1 cellular context compared by ENCODE assay signal in genomic region chr11:62922653-62923371, GRCh38.
TF ChIP-seq lines count a peak whose summit lies in the region.

No MANE protein-coding gene starts in this region.

TF ChIP-seq in H1, 55 proteins besides CTCF, POLR2A, EP300 and RAD21 (continued from another document):
- TF ChIP-seq SIN3A (conservative IDR thresholded peaks at IDR 0.05 in 1 of 2, IDR thresholded peaks at IDR 0.05 in 1 of 2; ENCODE audit: low read depth in 1 of 2, low read length in 2 of 2): no peak
- no peak for TF ChIP-seq CBX8 (IDR thresholded peaks at IDR 0.05; ENCODE audit: borderline replicate concordance, low read depth, low read length)
- TF ChIP-seq, protein P1, sequence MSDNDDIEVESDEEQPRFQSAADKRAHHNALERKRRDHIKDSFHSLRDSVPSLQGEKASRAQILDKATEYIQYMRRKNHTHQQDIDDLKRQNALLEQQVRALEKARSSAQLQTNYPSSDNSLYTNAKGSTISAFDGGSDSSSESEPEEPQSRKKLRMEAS (IDR thresholded peaks at IDR 0.05): peak; percentile 85; the same call in 1 of the 2 replicates
- TF ChIP-seq FOSL1 (IDR thresholded peaks at IDR 0.05; ENCODE audit: insufficient read depth, low read depth, low read length): no peak
- no peak for TF ChIP-seq POU5F1 (IDR thresholded peaks at IDR 0.05; ENCODE audit: low read depth, low read length)
- no peak for TF ChIP-seq SP4 (IDR thresholded peaks at IDR 0.05; ENCODE audit: low read length)
- TF ChIP-seq SRF (IDR thresholded peaks at IDR 0.05; ENCODE audit: low read depth, low read length): no peak
- TF ChIP-seq ZNF274 (IDR thresholded peaks at IDR 0.05; ENCODE audit: borderline replicate concordance, extremely low read depth, low read length): no peak
- TF ChIP-seq BACH1 (IDR thresholded peaks at IDR 0.05; ENCODE audit: low read length): no peak
- TF ChIP-seq KDM1A (IDR thresholded peaks at IDR 0.05; ENCODE audit: borderline replicate concordance, low read length): peak; percentile 41; the same call in 1 of the 2 replicates
- peak; percentile 12; the same call in 1 of the 2 replicates for TF ChIP-seq E2F6 (IDR thresholded peaks at IDR 0.05)
- TF ChIP-seq RFX5 (IDR thresholded peaks at IDR 0.05; ENCODE audit: borderline replicate concordance, low read depth, low read length): no peak
- TF ChIP-seq EZH2 (IDR thresholded peaks at IDR 0.05; ENCODE audit: low read depth, low read length, severe bottlenecking): peak; percentile 3
- no peak for TF ChIP-seq SAP30 (IDR thresholded peaks at IDR 0.05; ENCODE audit: insufficient read depth, insufficient replicate concordance, low read length)
- TF ChIP-seq, protein P2, sequence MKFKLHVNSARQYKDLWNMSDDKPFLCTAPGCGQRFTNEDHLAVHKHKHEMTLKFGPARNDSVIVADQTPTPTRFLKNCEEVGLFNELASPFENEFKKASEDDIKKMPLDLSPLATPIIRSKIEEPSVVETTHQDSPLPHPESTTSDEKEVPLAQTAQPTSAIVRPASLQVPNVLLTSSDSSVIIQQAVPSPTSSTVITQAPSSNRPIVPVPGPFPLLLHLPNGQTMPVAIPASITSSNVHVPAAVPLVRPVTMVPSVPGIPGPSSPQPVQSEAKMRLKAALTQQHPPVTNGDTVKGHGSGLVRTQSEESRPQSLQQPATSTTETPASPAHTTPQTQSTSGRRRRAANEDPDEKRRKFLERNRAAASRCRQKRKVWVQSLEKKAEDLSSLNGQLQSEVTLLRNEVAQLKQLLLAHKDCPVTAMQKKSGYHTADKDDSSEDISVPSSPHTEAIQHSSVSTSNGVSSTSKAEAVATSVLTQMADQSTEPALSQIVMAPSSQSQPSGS (IDR thresholded peaks at IDR 0.05; ENCODE audit: low read length): no peak
